10 cellular contexts compared by ENCODE assay signal in genomic region chr14:68633131-68633991, GRCh38.
DNase-seq lines count a peak whose midpoint lies in the region; ATAC-seq and TF ChIP-seq lines count a peak whose summit lies in the region.
"Had no signal": no experiment of that assay in that cellular context is flagged by ENCODE, and none has a peak within 500 bp of the region (broad histone marks: within the 10 kb centered on the region; RNA-seq: fewer than 3 reads in every experiment).

No MANE protein-coding gene starts in this region.

- no peaks in the 10 kb centered on the region for H3K36me3 ChIP-seq in suprapubic skin

- H3K27ac ChIP-seq in dorsolateral prefrontal cortex (peak overlapping the region; percentile 68 to 97 (median 89)), suprapubic skin (peak overlapping the region; percentile 72)

- H3K4me1 Mint-ChIP-seq in mesothelial cell of epicardium: peaks cover 76% of the 10 kb centered on the region

- H3K27ac Mint-ChIP-seq in mesothelial cell of epicardium: peak overlapping the region; percentile 95

- H3K4me3 ChIP-seq in dorsolateral prefrontal cortex: peak overlapping the region in 19 of 59 donors; percentile 1 to 41 (median 11)
- no peak overlapping the region for H3K4me3 ChIP-seq in suprapubic skin

- H3K9me3 ChIP-seq in suprapubic skin: no peaks in the 10 kb centered on the region

- H3K36me3 Mint-ChIP-seq in mesothelial cell of epicardium: no peaks in the 10 kb centered on the region

- DNase-seq in NCI-H2171 (lab: John Stamatoyannopoulos, UW): peak; percentile 36
- DNase-seq in dorsolateral prefrontal cortex: peak in 9 of 10 donors; percentile 20 to 80 (median 75)
- DNase-seq in mesothelial cell of epicardium (ENCODE audit: low spot score in 2 of 2, unreplicated experiment in 2 of 2): peak in 1 of 2 experiments; percentile 29
- peak in 1 of 2 donors; percentile 63 for DNase-seq in suprapubic skin (ENCODE audit: low spot score in 2 of 2)
- DNase-seq in 8988T: no peak
- DNase-seq: activated CD4-positive, alpha-beta T cell treated with anti-CD3 and anti-CD28 coated beads, Interleukin-2, amount 50 U/mL, for 4 hours; NCI-H2227 treated with DMSO at 0.1 percent for 48 hours had no signal

- peak in 11 of 56 donors; percentile 5 to 28 (median 8) for TF ChIP-seq CTCF in dorsolateral prefrontal cortex (IDR thresholded peaks at IDR 0.05 in 54 of 56, conservative IDR thresholded peaks at IDR 0.05 in 2 of 56; ENCODE audit: low read depth in 1 of 56, partially characterized antibody in 56 of 56)
- no peak for TF ChIP-seq CTCF in mesothelial cell of epicardium (IDR thresholded peaks at IDR 0.05; ENCODE audit: unreplicated experiment)
- no peak for TF ChIP-seq CTCF in suprapubic skin (IDR thresholded peaks at IDR 0.05)

- H3K4me3 Mint-ChIP-seq in mesothelial cell of epicardium: no peak overlapping the region

- H3K27me3 ChIP-seq in dorsolateral prefrontal cortex (no peaks in the 10 kb centered on the region), suprapubic skin (no peaks in the 10 kb centered on the region)

- no peak for ATAC-seq in GM21723 (IDR thresholded peaks at IDR 0.05; ENCODE audit: unreplicated experiment)
- ATAC-seq in HG03025 (IDR thresholded peaks at IDR 0.05; ENCODE audit: low FRiP score, unreplicated experiment): no peak
- no peak for ATAC-seq in HG02642 (IDR thresholded peaks at IDR 0.05; ENCODE audit: poor library complexity, unreplicated experiment)

- WGBS in suprapubic skin: 52% methylated on average over 11 of the region's 15 CpGs

- intact Hi-C loops in dorsolateral prefrontal cortex (cut with DNase I): loop anchor here in 1 of 2 donors (5.0 kb wide), 1 partner anchor 159 kb away; the partner anchor contains the start of gene ZFP36L1

- H3K4me1 ChIP-seq in suprapubic skin: peaks cover 69% of the 10 kb centered on the region

- no peaks in the 10 kb centered on the region for H3K27me3 Mint-ChIP-seq in mesothelial cell of epicardium (ENCODE audit: low read depth)

- TF ChIP-seq POLR2A in suprapubic skin (IDR thresholded peaks at IDR 0.05): no peak

- TF ChIP-seq EP300 in suprapubic skin (IDR thresholded peaks at IDR 0.05): no peak

- no peaks in the 10 kb centered on the region for H3K9me3 Mint-ChIP-seq in mesothelial cell of epicardium
